Comparison of ENCODE assay signal across 14 cellular contexts in the genomic region with DNA sequence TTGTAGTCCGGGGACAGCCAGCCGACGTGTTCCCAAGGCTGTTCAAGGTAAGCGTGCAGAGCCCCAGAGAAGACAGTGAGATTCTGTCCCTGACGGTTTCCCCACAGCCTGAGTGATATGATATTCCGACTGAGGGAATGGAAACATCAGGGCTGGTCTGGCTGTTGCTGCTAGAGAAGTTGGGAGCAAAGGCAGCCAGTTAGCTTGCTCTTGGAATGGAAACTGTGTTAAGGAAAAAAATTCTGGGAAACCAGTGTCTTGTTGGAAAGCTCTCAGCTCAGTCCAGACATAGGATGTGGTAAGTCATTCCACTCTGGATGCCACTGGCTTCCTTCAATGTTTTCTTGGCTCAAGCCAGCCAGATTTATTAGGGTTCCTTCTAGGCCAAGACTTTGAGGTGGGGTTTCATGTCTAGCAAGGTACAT. TPM values are rescaled to one million over a fixed set of nuclear protein-coding genes. Genes with fewer than 3 reads are reported as not detected.
A peak's percentile ranks its signal among the peaks of the same experiment; 100 is the strongest.
DNase-seq lines count a peak whose midpoint lies in the region; FAIRE-seq and TF ChIP-seq lines count a peak whose summit lies in the region.
"Had no signal": no experiment of that assay in that cellular context is flagged by ENCODE, and none has a peak within 500 bp of the region (broad histone marks: within the 10 kb centered on the region; RNA-seq: fewer than 3 reads in every experiment).

No MANE protein-coding gene starts in this region.

- TF ChIP-seq POLR2A in adrenal gland (IDR thresholded peaks at IDR 0.05): no peak
- TF ChIP-seq POLR2A in sigmoid colon (IDR thresholded peaks at IDR 0.05): no peak

- H3K36me3 ChIP-seq in adrenal gland (replicated peaks in 1 of 2): peaks cover 0 to 18% of the 10 kb centered on the region in 2 donors
- peaks cover 0 to 11% (median under 1%) of the 10 kb centered on the region in 4 donors for H3K36me3 ChIP-seq in sigmoid colon

- H3K4me3 ChIP-seq in AG04449 (ENCODE audit: low read depth, low read length) (no peak overlapping the region), adrenal gland (no peak overlapping the region), fibroblast of villous mesenchyme (ENCODE audit: low read depth, low read length) (no peak overlapping the region), sigmoid colon (no peak overlapping the region)

- no peak for FAIRE-seq in urothelium cell line (lab: Jason Lieb, UNC)

- H3K9me3 ChIP-seq in adrenal gland (replicated peaks in 1 of 3) (no peaks in the 10 kb centered on the region), sigmoid colon (no peaks in the 10 kb centered on the region)

- POLR2A ChIA-PET in AG04449 (lab: Yijun Ruan, JAX): interaction anchor here (1.6 kb wide), 1 partner anchor 9 kb away, joined by 6 read pairs; a partner anchor contains a TSS

- intact Hi-C loops in adrenal gland (cut with DNase I): no loop called here
- intact Hi-C loops in sigmoid colon (cut with DNase I): no loop called here

- DNase-seq in AG04449 (ENCODE audit: low read depth, low spot score) (peak; percentile 63), adrenal gland (peak in 3 of 7 donors; percentile 27 to 51 (median 43)), fibroblast of villous mesenchyme (ENCODE audit: low read depth) (peak; percentile 71), sigmoid colon (peak; percentile 79), urothelium cell line (ENCODE audit: low spot score) (no peak), SW480 (ENCODE audit: low spot score) (no peak), NK-92 (lab: John Stamatoyannopoulos, UW; ENCODE audit: unreplicated experiment) (no peak), T-helper 9 cell (no peak)
- DNase-seq: activated CD4-positive, CD25-positive, alpha-beta regulatory T cell; activated naive CD8-positive, alpha-beta T cell treated with anti-CD3 and anti-CD28 coated beads for 36 hours; DMS 273 treated with DMSO at 0.1 percent for 48 hours; effector CD4-positive, alpha-beta T cell; naive thymus-derived CD8-positive, alpha-beta T cell; NCI-H2107 had no signal

- peaks cover 54 to 87% of the 10 kb centered on the region in 2 donors for H3K4me1 ChIP-seq in adrenal gland (replicated peaks in 1 of 2)
- peaks cover 0 to 100% (median 99%) of the 10 kb centered on the region in 4 donors for H3K4me1 ChIP-seq in sigmoid colon

- H3K27me3 ChIP-seq in adrenal gland (no peaks in the 10 kb centered on the region), sigmoid colon (no peaks in the 10 kb centered on the region)

- H3K27ac ChIP-seq in adrenal gland (peak overlapping the region in 3 of 5 donors; percentile 35 to 65 (median 65)), sigmoid colon (peak overlapping the region; percentile 81 to 99 (median 88))

- WGBS in adrenal gland, 4 donors: 24 to 54% (median 42%) methylated on average over 6 of the region's 6 CpGs
- WGBS in sigmoid colon, 2 donors: 88 to 92% methylated on average over 6 of the region's 6 CpGs

- TF ChIP-seq CTCF in AG04449 (IDR thresholded peaks at IDR 0.05; ENCODE audit: insufficient read depth, low read length, missing control alignments): no peak
- no peak for TF ChIP-seq CTCF in adrenal gland (IDR thresholded peaks at IDR 0.05)
- no peak for TF ChIP-seq CTCF in fibroblast of villous mesenchyme (IDR thresholded peaks at IDR 0.05; ENCODE audit: insufficient read depth, low read depth, low read length)
- TF ChIP-seq CTCF in sigmoid colon (IDR thresholded peaks at IDR 0.05): no peak

- CTCF ChIA-PET in AG04449 (lab: Yijun Ruan, JAX): interaction anchor here (1.0 to 10.1 kb wide), 4 partner anchors 9 to 17 kb away, joined by 3 to 133 read pairs (median 4); no protein-coding TSS in a partner anchor

- peak in 3 of 4 donors; percentile 12 to 82 (median 65) for TF ChIP-seq EP300 in sigmoid colon (IDR thresholded peaks at IDR 0.05)

RNA-seq across cellular contexts. Expression of a gene that starts 8.8 kb away (rescaled TPM):
- total RNA-seq in adrenal gland (10 to 100 TPM; 27.2 to 57.4 (median 36.2) TPM), fibroblast of villous mesenchyme (14.5 and 14.7 TPM in 2 replicates), sigmoid colon (10 to 100 TPM; 27.5 to 49.3 (median 38.9) TPM)
- polyA plus RNA-seq in adrenal gland (10 to 100 TPM; 14.7 to 19.1 (median 14.9) TPM), sigmoid colon (10 to 100 TPM in 2 of 3 donors, 1 to 10 TPM in 1; 5.3 to 14.9 (median 13.2) TPM)

RNA-seq across cellular contexts. Expression of a gene that starts 29.4 kb away (rescaled TPM):
- 10 to 100 TPM; 28.2 to 73.7 (median 32.6) TPM for total RNA-seq in adrenal gland
- 10 to 100 TPM; 14.5 to 39.5 (median 33.3) TPM for polyA plus RNA-seq in adrenal gland
- 6.5 and 6.8 TPM in 2 replicates for total RNA-seq in fibroblast of villous mesenchyme
- 10 to 100 TPM in 2 of 4 donors, 1 to 10 TPM in 2; 4.9 to 15.5 (median 8.8) TPM for total RNA-seq in sigmoid colon
- 1 to 10 TPM; 1.2 to 4.2 (median 1.8) TPM for polyA plus RNA-seq in sigmoid colon
- polyA plus RNA-seq: naive thymus-derived CD8-positive, alpha-beta T cell had no signal

RNA-seq across cellular contexts. Expression of a gene that starts 51.0 kb away (rescaled TPM):
- under 1 TPM in 4 of 8 donors, not detected in 4; 0.35 to 0.94 (median 0.83) TPM for total RNA-seq in adrenal gland
- polyA plus RNA-seq in adrenal gland: under 1 TPM in 2 of 3 donors, not detected in 1; 0.30 to 0.56 TPM
- total RNA-seq in fibroblast of villous mesenchyme: 0.43 and 0.64 TPM in 2 replicates
- 1 to 10 TPM in 2 of 4 donors, not detected in 2; 2.2 to 3.5 TPM for total RNA-seq in sigmoid colon
- under 1 TPM in 1 of 3 donors, not detected in 2; 0.64 TPM for polyA plus RNA-seq in sigmoid colon
- polyA plus RNA-seq: naive thymus-derived CD8-positive, alpha-beta T cell had no signal

RNA-seq across cellular contexts. Expression of a gene that starts 51.1 kb away (rescaled TPM):
- total RNA-seq in adrenal gland (10 to 100 TPM in 6 of 8 donors, 1 to 10 TPM in 2; 8.5 to 17.3 (median 12.4) TPM), fibroblast of villous mesenchyme (14.2 and 14.5 TPM in 2 replicates), sigmoid colon (1 to 10 TPM; 5.3 to 8.6 (median 7.2) TPM)
- polyA plus RNA-seq in adrenal gland (1 to 10 TPM; 6.3 to 8.2 (median 7.8) TPM), sigmoid colon (10 to 100 TPM; 11.6 to 38.9 (median 20.4) TPM)

Comparison
In these comparisons a context has a peak if more than half of its experiments do, and no peak if none do; other contexts are left out.
1. DNase-seq: peak in AG04449 (single experiment), fibroblast of villous mesenchyme (single experiment) and sigmoid colon (single experiment); none in urothelium cell line (single experiment), SW480 (single experiment), NK-92 (single experiment) and T-helper 9 cell (single experiment).